Comparison of ENCODE assay signal across 7 cellular contexts in genomic region chr7:44015090-44015489, GRCh38. TPM values are rescaled to one million over a fixed set of nuclear protein-coding genes. Genes with fewer than 3 reads are reported as not detected.
"Had no signal": no experiment of that assay in that cellular context is flagged by ENCODE, and none has a peak within 500 bp of the region (broad histone marks: within the 10 kb centered on the region; RNA-seq: fewer than 3 reads in every experiment).

No MANE protein-coding gene starts in this region.

RNA-seq across cellular contexts. Expression of gene SPDYE1, which starts 17.4 kb away (rescaled TPM):
- total RNA-seq: GM23248, H4, H7, HepG2, HFFc6, HT1080 had no signal
- polyA plus RNA-seq: HepG2 had no signal

RNA-seq across cellular contexts. Expression of gene PGAM2, which starts 50.3 kb away (rescaled TPM):
- total RNA-seq: GM23248, H4, HT1080 had no signal
- polyA plus RNA-seq: GM23248, HepG2, IgD-negative memory B cell had no signal
